16 cellular contexts compared by ENCODE assay signal in genomic region chr5:3389471-3390026, GRCh38.
"Had no signal": no experiment of that assay in that cellular context is flagged by ENCODE, and none has a peak within 500 bp of the region (broad histone marks: within the 10 kb centered on the region; RNA-seq: fewer than 3 reads in every experiment).

No MANE protein-coding gene starts in this region.

- H3K4me3 Mint-ChIP-seq: activated naive CD4-positive, alpha-beta T cell treated with anti-CD3 and anti-CD28 coated beads, Interleukin-2, amount 50 U/mL, for 24 hours; activated T-cell treated with anti-CD3 and anti-CD28 coated beads, Interleukin-2, amount 50 U/mL, for 72 hours; natural killer cell had no signal

- H3K4me3 ChIP-seq: ascending aorta, coronary artery, left ventricle myocardium inferior, spleen, thyroid gland had no signal

- H3K9me3 Mint-ChIP-seq: activated naive CD4-positive, alpha-beta T cell treated with anti-CD3 and anti-CD28 coated beads, Interleukin-2, amount 50 U/mL, for 24 hours had no signal

- H3K9me3 ChIP-seq: ascending aorta, left ventricle myocardium inferior, thyroid gland had no signal

- H3K27me3 ChIP-seq: ascending aorta, thyroid gland had no signal

- DNase-seq: activated CD4-positive, alpha-beta T cell treated with anti-CD3 and anti-CD28 coated beads, Interleukin-2, amount 50 U/mL, for 4 hours; activated gamma-delta T cell; activated T-cell treated with anti-CD3 and anti-CD28 coated beads, Interleukin-2, amount 50 U/mL, for 72 hours; left ventricle myocardium inferior; natural killer cell; retina; spleen; stimulated activated CD4-positive, alpha-beta T cell treated with anti-CD3 and anti-CD28 coated beads, Interleukin-4, amount 100 ng/mL, for 4 hours; stimulated activated naive CD4-positive, alpha-beta T cell; T1000; thyroid gland had no signal

- H3K27me3 Mint-ChIP-seq: activated naive CD4-positive, alpha-beta T cell treated with anti-CD3 and anti-CD28 coated beads, Interleukin-2, amount 50 U/mL, for 24 hours had no signal

- H3K27ac ChIP-seq: ascending aorta, coronary artery, left ventricle myocardium inferior, spleen, thyroid gland had no signal

- H3K36me3 Mint-ChIP-seq: activated naive CD4-positive, alpha-beta T cell treated with anti-CD3 and anti-CD28 coated beads, Interleukin-2, amount 50 U/mL, for 24 hours; natural killer cell had no signal

- H3K36me3 ChIP-seq: ascending aorta, left ventricle myocardium inferior, spleen, thyroid gland had no signal

- H3K4me1 Mint-ChIP-seq: activated naive CD4-positive, alpha-beta T cell treated with anti-CD3 and anti-CD28 coated beads, Interleukin-2, amount 50 U/mL, for 24 hours; natural killer cell had no signal

- ATAC-seq: activated CD4-positive, CD25-positive, alpha-beta regulatory T cell treated with anti-CD3 and anti-CD28 coated beads, Interleukin-2, amount 50 U/mL, for 24 hours; activated T-cell treated with anti-CD3 and anti-CD28 coated beads, Interleukin-2, amount 50 U/mL, for 72 hours; esophagus mucosa; natural killer cell had no signal

- H3K27ac Mint-ChIP-seq: activated naive CD4-positive, alpha-beta T cell treated with anti-CD3 and anti-CD28 coated beads, Interleukin-2, amount 50 U/mL, for 24 hours; activated T-cell treated with anti-CD3 and anti-CD28 coated beads, Interleukin-2, amount 50 U/mL, for 72 hours; natural killer cell had no signal

- H3K4me1 ChIP-seq: ascending aorta, left ventricle myocardium inferior, spleen, thyroid gland had no signal
